Comparison of ENCODE assay signal across 8 cellular contexts in the genomic region with DNA sequence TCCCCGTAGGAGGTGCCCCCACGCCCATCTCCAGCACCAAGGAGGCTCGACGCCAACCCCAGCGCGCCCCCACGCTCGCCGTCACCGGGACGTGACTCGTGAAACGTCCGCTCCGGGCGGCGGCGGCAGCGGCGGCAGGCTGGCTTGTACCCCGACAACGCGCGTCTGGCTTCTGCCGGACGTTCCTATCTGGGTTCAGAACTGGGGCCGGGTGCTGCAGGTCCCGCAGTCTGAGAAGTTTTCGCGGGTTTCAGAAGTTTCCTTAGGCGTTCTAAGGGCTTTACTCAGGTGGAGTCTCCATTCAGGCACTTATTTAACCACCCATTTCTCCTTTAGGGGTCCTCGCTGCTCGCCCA. TPM values are rescaled to one million over a fixed set of nuclear protein-coding genes. Genes with fewer than 3 reads are reported as not detected.
DNase-seq lines count a peak whose midpoint lies in the region; ATAC-seq, FAIRE-seq and TF ChIP-seq lines count a peak whose summit lies in the region.

No MANE protein-coding gene starts in this region.

- H3K4me1 Mint-ChIP-seq in CD14-positive monocyte: peaks cover 43% of the 10 kb centered on the region
- H3K4me1 Mint-ChIP-seq in activated naive CD4-positive, alpha-beta T cell treated with anti-CD3 and anti-CD28 coated beads, Interleukin-2, amount 10 ng/mL, durations not matched to agents 7 days and 5 days: peaks cover 49% of the 10 kb centered on the region

- peak; percentile 48 for ATAC-seq in HG03432 (IDR thresholded peaks at IDR 0.05; ENCODE audit: unreplicated experiment)
- peak; percentile 47 to 76 (median 70) for ATAC-seq in heart right ventricle

- H3K4me3 Mint-ChIP-seq in CD14-positive monocyte: peak overlapping the region; percentile 88 to 94
- H3K4me3 Mint-ChIP-seq in activated naive CD4-positive, alpha-beta T cell treated with anti-CD3 and anti-CD28 coated beads, Interleukin-2, amount 10 ng/mL, durations not matched to agents 7 days and 5 days: peak overlapping the region; percentile 93

- peak overlapping the region; percentile 93 for H3K4me3 ChIP-seq in SK-N-MC
- H3K4me3 ChIP-seq in heart right ventricle: peak overlapping the region; percentile 40 to 99 (median 85)
- H3K4me3 ChIP-seq in retinal pigment epithelial cell (ENCODE audit: low read length): peak overlapping the region; percentile 70

- H3K27ac ChIP-seq in SK-N-MC: peak overlapping the region; percentile 99
- H3K27ac ChIP-seq in heart right ventricle: peak overlapping the region; percentile 89 to 100 (median 97)

- H3K27me3 ChIP-seq in heart right ventricle: no peaks in the 10 kb centered on the region

- TF ChIP-seq CTCF in CD14-positive monocyte (IDR thresholded peaks at IDR 0.05) (no peak), heart right ventricle (IDR thresholded peaks at IDR 0.05) (no peak), retinal pigment epithelial cell (conservative IDR thresholded peaks at IDR 0.05; ENCODE audit: low read depth, low read length) (no peak)

- CTCF ChIA-PET in activated naive CD4-positive, alpha-beta T cell treated with anti-CD3 and anti-CD28 coated beads, Interleukin-2, amount 10 ng/mL, durations not matched to agents 7 days and 5 days (lab: Charles Lee): interaction anchor here (1.0 to 1.9 kb wide), 5 partner anchors 9 to 40 kb away, joined by 3 to 4 read pairs (median 3); no protein-coding TSS in a partner anchor

- H3K9me3 Mint-ChIP-seq in CD14-positive monocyte: no peaks in the 10 kb centered on the region
- H3K9me3 Mint-ChIP-seq in activated naive CD4-positive, alpha-beta T cell treated with anti-CD3 and anti-CD28 coated beads, Interleukin-2, amount 10 ng/mL, durations not matched to agents 7 days and 5 days: no peaks in the 10 kb centered on the region

- peak overlapping the region; percentile 97 for H3K9ac ChIP-seq in SK-N-MC (ENCODE audit: insufficient read length)

- peaks cover 0 to 3% (median 0%) of the 10 kb centered on the region in 3 donors for H3K27me3 Mint-ChIP-seq in CD14-positive monocyte (ENCODE audit: low read depth in 3 of 3)
- H3K27me3 Mint-ChIP-seq in activated naive CD4-positive, alpha-beta T cell treated with anti-CD3 and anti-CD28 coated beads, Interleukin-2, amount 10 ng/mL, durations not matched to agents 7 days and 5 days: no peaks in the 10 kb centered on the region

- WGBS in heart right ventricle, 2 donors: 0% methylated on average over 33 of the region's 33 CpGs

- H3K36me3 ChIP-seq in SK-N-MC (ENCODE audit: insufficient read depth, low read length): peaks cover 11% of the 10 kb centered on the region; the same call in 1 of the 2 replicates
- H3K36me3 ChIP-seq in heart right ventricle: peaks cover 0 to 20% (median 0%) of the 10 kb centered on the region in 9 donors

- peaks cover 16 to 19% of the 10 kb centered on the region in 2 donors for H3K36me3 Mint-ChIP-seq in CD14-positive monocyte
- H3K36me3 Mint-ChIP-seq in activated naive CD4-positive, alpha-beta T cell treated with anti-CD3 and anti-CD28 coated beads, Interleukin-2, amount 10 ng/mL, durations not matched to agents 7 days and 5 days: peaks cover 37% of the 10 kb centered on the region

- H3K9me3 ChIP-seq in SK-N-MC (ENCODE audit: low read depth, low read length) (no peaks in the 10 kb centered on the region), heart right ventricle (no peaks in the 10 kb centered on the region)

- intact Hi-C loops in CD14-positive monocyte (cut with micrococcal nuclease) (loop anchor here in 1 of 2 donors (5.0 kb wide), 1 partner anchor 146 kb away; a partner anchor contains a TSS), heart right ventricle (cut with DNase I) (loop anchor here in 2 of 10 donors (5.0 kb wide), 1 partner anchor 41 kb away; no protein-coding TSS in a partner anchor)

- peaks cover 14 to 52% (median 45%) of the 10 kb centered on the region in 9 donors for H3K4me1 ChIP-seq in heart right ventricle

- peak overlapping the region; percentile 97 to 100 (median 99) for H3K27ac Mint-ChIP-seq in CD14-positive monocyte
- peak overlapping the region; percentile 99 for H3K27ac Mint-ChIP-seq in activated naive CD4-positive, alpha-beta T cell treated with anti-CD3 and anti-CD28 coated beads, Interleukin-2, amount 10 ng/mL, durations not matched to agents 7 days and 5 days

- DNase-seq in CD14-positive monocyte (ENCODE audit: low spot score) (peak; percentile 82), GM19239 (ENCODE audit: insufficient read length, low spot score) (peak; percentile 75), SK-N-MC (ENCODE audit: low read depth, low spot score) (no peak), heart right ventricle (peak; percentile 88 to 91), retinal pigment epithelial cell (ENCODE audit: low read depth) (no peak), DMS153 (lab: John Stamatoyannopoulos, UW) (no peak)
- DNase-seq in activated naive CD4-positive, alpha-beta T cell treated with anti-CD3 and anti-CD28 coated beads, Interleukin-2, amount 10 ng/mL, durations not matched to agents 7 days and 5 days: peak; percentile 91

- FAIRE-seq in GM19239 (lab: Jason Lieb, UNC): no peak

RNA-seq across cellular contexts. Expression of a gene that starts 0.7 kb away (rescaled TPM):
- polyA plus RNA-seq in CD14-positive monocyte (10 to 100 TPM; 78.9 to 79.1 TPM), heart right ventricle (10 to 100 TPM; 72.6 to 80.3 TPM)
- 100 to 1,000 TPM; 163 to 208 (median 194) TPM for total RNA-seq in heart right ventricle

RNA-seq across cellular contexts. Expression of a gene that starts 42.5 kb away (rescaled TPM):
- under 1 TPM; 0.52 to 0.76 TPM for polyA plus RNA-seq in CD14-positive monocyte
- total RNA-seq in heart right ventricle: 10 to 100 TPM in 1 of 10 donors, 1 to 10 TPM in 9; 7.2 to 12.4 (median 9.1) TPM
- polyA plus RNA-seq in heart right ventricle: 1 to 10 TPM; 5.8 to 5.9 TPM

Comparison
In these comparisons a context has a peak if more than half of its experiments do, and no peak if none do; other contexts are left out.
1. DNase-seq: peak in CD14-positive monocyte (single experiment), GM19239 (single experiment), activated naive CD4-positive, alpha-beta T cell treated with anti-CD3 and anti-CD28 coated beads, Interleukin-2, amount 10 ng/mL, durations not matched to agents 7 days and 5 days (single experiment) and heart right ventricle (2 of 2); none in SK-N-MC (single experiment), retinal pigment epithelial cell (single experiment) and DMS153 (single experiment).
2. Peak in every context shown above with its lines, with median percentiles within 50 percentile points of each other: H3K4me3 ChIP-seq.